In the genomic region with DNA sequence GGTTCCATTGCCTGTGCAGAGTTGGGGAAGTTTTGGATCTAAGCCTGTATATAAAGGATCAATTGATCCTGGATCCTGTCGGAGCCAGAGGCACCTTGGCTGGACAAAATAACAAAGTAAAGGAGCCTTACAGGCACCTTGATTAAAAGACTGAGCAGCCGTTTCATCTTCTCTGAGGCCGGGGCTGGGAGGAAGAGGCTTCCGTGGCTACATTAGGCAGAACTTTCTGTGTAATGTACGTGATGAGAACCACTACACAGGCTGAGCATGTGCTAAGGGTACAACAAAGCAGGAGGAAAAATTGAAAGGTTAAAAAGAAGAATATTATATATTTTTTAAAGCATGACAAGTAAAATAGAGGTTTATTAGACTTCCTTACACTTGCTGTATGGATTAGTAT, we compare ENCODE assay signal across 11 cellular contexts. TPM values are rescaled to one million over a fixed set of nuclear protein-coding genes. Genes with fewer than 3 reads are reported as not detected.
DNase-seq lines count a peak whose midpoint lies in the region; ATAC-seq lines count a peak whose summit lies in the region.
"Had no signal": no experiment of that assay in that cellular context is flagged by ENCODE, and none has a peak within 500 bp of the region (broad histone marks: within the 10 kb centered on the region; RNA-seq: fewer than 3 reads in every experiment).

No MANE protein-coding gene starts in this region.

- DNase-seq in T-helper 1 cell, result no peak
- no peak for DNase-seq in activated naive CD4-positive, alpha-beta T cell treated with anti-CD3 and anti-CD28 coated beads, Interleukin-2, amount 50 U/mL, for 72 hours (ENCODE audit: low spot score in 2 of 2)
- DNase-seq in activated CD4-positive, alpha-beta memory T cell treated with anti-CD3 and anti-CD28 coated beads, Interleukin-2, amount 10 ng/mL, durations not matched to agents 7 days and 5 days, result no peak
- DNase-seq: Caco-2; CD8-positive, alpha-beta T cell; DMS53 had no signal

- peaks cover 10% of the 10 kb centered on the region for H3K36me3 Mint-ChIP-seq in T-helper 1 cell treated with Interleukin-12 subunit alpha and Interleukin-12 subunit beta and Interleukin-4 antibody, amounts not matched to agents 30 μg/mL and 1 μg/mL, for 36 hours (ENCODE audit: low read depth)
- no peaks in the 10 kb centered on the region for H3K36me3 Mint-ChIP-seq in activated naive CD4-positive, alpha-beta T cell treated with anti-CD3 and anti-CD28 coated beads, Interleukin-2, amount 50 U/mL, for 24 hours
- peaks cover 0 to 8% of the 10 kb centered on the region in 2 donors for H3K36me3 Mint-ChIP-seq in activated naive CD4-positive, alpha-beta T cell treated with anti-CD3 and anti-CD28 coated beads, Interleukin-2, amount 50 U/mL, for 72 hours
- peaks cover 2% of the 10 kb centered on the region for H3K36me3 Mint-ChIP-seq in activated naive CD8-positive, alpha-beta T cell
- no peaks in the 10 kb centered on the region for H3K36me3 Mint-ChIP-seq in activated CD4-positive, alpha-beta memory T cell treated with anti-CD3 and anti-CD28 coated beads, Interleukin-2, amount 10 ng/mL, durations not matched to agents 7 days and 5 days (ENCODE audit: low read depth)
- H3K36me3 Mint-ChIP-seq in stimulated activated memory B cell treated with anti-CD40 and anti-IgM and Interleukin-4, amounts not matched to agents 10 μg/mL and 1 μg/mL and 100 μg/mL, for 72 hours, result no peaks in the 10 kb centered on the region
- H3K36me3 Mint-ChIP-seq: CD8-positive, alpha-beta T cell had no signal

- H3K27ac Mint-ChIP-seq in T-helper 1 cell treated with Interleukin-12 subunit alpha and Interleukin-12 subunit beta and Interleukin-4 antibody, amounts not matched to agents 30 μg/mL and 1 μg/mL, for 36 hours, result peak overlapping the region; percentile 1
- peak overlapping the region; percentile 24 for H3K27ac Mint-ChIP-seq in activated naive CD4-positive, alpha-beta T cell treated with anti-CD3 and anti-CD28 coated beads, Interleukin-2, amount 50 U/mL, for 24 hours
- H3K27ac Mint-ChIP-seq in activated naive CD4-positive, alpha-beta T cell treated with anti-CD3 and anti-CD28 coated beads, Interleukin-2, amount 50 U/mL, for 72 hours, result no peak overlapping the region
- H3K27ac Mint-ChIP-seq in activated naive CD8-positive, alpha-beta T cell, result peak overlapping the region; percentile 37
- H3K27ac Mint-ChIP-seq in activated CD4-positive, alpha-beta memory T cell treated with anti-CD3 and anti-CD28 coated beads, Interleukin-2, amount 10 ng/mL, durations not matched to agents 7 days and 5 days, result no peak overlapping the region
- H3K27ac Mint-ChIP-seq in stimulated activated memory B cell treated with anti-CD40 and anti-IgM and Interleukin-4, amounts not matched to agents 10 μg/mL and 1 μg/mL and 100 μg/mL, for 72 hours, result no peak overlapping the region
- H3K27ac Mint-ChIP-seq: CD8-positive, alpha-beta T cell had no signal

- peaks cover 3% of the 10 kb centered on the region for H3K9me3 Mint-ChIP-seq in T-helper 1 cell treated with Interleukin-12 subunit alpha and Interleukin-12 subunit beta and Interleukin-4 antibody, amounts not matched to agents 30 μg/mL and 1 μg/mL, for 36 hours
- H3K9me3 Mint-ChIP-seq in activated naive CD4-positive, alpha-beta T cell treated with anti-CD3 and anti-CD28 coated beads, Interleukin-2, amount 50 U/mL, for 24 hours, result no peaks in the 10 kb centered on the region
- peaks cover 0 to 5% of the 10 kb centered on the region in 2 donors for H3K9me3 Mint-ChIP-seq in activated naive CD4-positive, alpha-beta T cell treated with anti-CD3 and anti-CD28 coated beads, Interleukin-2, amount 50 U/mL, for 72 hours
- H3K9me3 Mint-ChIP-seq in activated naive CD8-positive, alpha-beta T cell (ENCODE audit: low read depth), result no peaks in the 10 kb centered on the region
- H3K9me3 Mint-ChIP-seq in activated CD4-positive, alpha-beta memory T cell treated with anti-CD3 and anti-CD28 coated beads, Interleukin-2, amount 10 ng/mL, durations not matched to agents 7 days and 5 days, result peaks cover 3% of the 10 kb centered on the region
- H3K9me3 Mint-ChIP-seq in stimulated activated memory B cell treated with anti-CD40 and anti-IgM and Interleukin-4, amounts not matched to agents 10 μg/mL and 1 μg/mL and 100 μg/mL, for 72 hours, result no peaks in the 10 kb centered on the region
- H3K9me3 Mint-ChIP-seq: CD14-positive monocyte; CD8-positive, alpha-beta T cell had no signal

- peaks cover 4% of the 10 kb centered on the region for H3K4me1 Mint-ChIP-seq in T-helper 1 cell treated with Interleukin-12 subunit alpha and Interleukin-12 subunit beta and Interleukin-4 antibody, amounts not matched to agents 30 μg/mL and 1 μg/mL, for 36 hours (ENCODE audit: low read depth)
- H3K4me1 Mint-ChIP-seq in activated naive CD4-positive, alpha-beta T cell treated with anti-CD3 and anti-CD28 coated beads, Interleukin-2, amount 50 U/mL, for 24 hours, result peaks cover 4% of the 10 kb centered on the region
- peaks cover 4% of the 10 kb centered on the region for H3K4me1 Mint-ChIP-seq in activated naive CD8-positive, alpha-beta T cell (ENCODE audit: low read depth)
- no peaks in the 10 kb centered on the region for H3K4me1 Mint-ChIP-seq in activated CD4-positive, alpha-beta memory T cell treated with anti-CD3 and anti-CD28 coated beads, Interleukin-2, amount 10 ng/mL, durations not matched to agents 7 days and 5 days
- H3K4me1 Mint-ChIP-seq in stimulated activated memory B cell treated with anti-CD40 and anti-IgM and Interleukin-4, amounts not matched to agents 10 μg/mL and 1 μg/mL and 100 μg/mL, for 72 hours, result no peaks in the 10 kb centered on the region
- H3K4me1 Mint-ChIP-seq: CD14-positive monocyte had no signal

- POLR2A ChIA-PET in activated CD4-positive, alpha-beta memory T cell treated with anti-CD3 and anti-CD28 coated beads, Interleukin-2, amount 10 ng/mL, durations not matched to agents 7 days and 5 days (lab: Charles Lee), result no interaction called here

- H3K27me3 Mint-ChIP-seq in T-helper 1 cell treated with Interleukin-12 subunit alpha and Interleukin-12 subunit beta and Interleukin-4 antibody, amounts not matched to agents 30 μg/mL and 1 μg/mL, for 36 hours (ENCODE audit: low read depth), result no peaks in the 10 kb centered on the region
- H3K27me3 Mint-ChIP-seq in activated naive CD4-positive, alpha-beta T cell treated with anti-CD3 and anti-CD28 coated beads, Interleukin-2, amount 50 U/mL, for 24 hours, result no peaks in the 10 kb centered on the region
- H3K27me3 Mint-ChIP-seq in activated naive CD8-positive, alpha-beta T cell, result no peaks in the 10 kb centered on the region
- peaks cover 5% of the 10 kb centered on the region for H3K27me3 Mint-ChIP-seq in activated CD4-positive, alpha-beta memory T cell treated with anti-CD3 and anti-CD28 coated beads, Interleukin-2, amount 10 ng/mL, durations not matched to agents 7 days and 5 days
- no peaks in the 10 kb centered on the region for H3K27me3 Mint-ChIP-seq in stimulated activated memory B cell treated with anti-CD40 and anti-IgM and Interleukin-4, amounts not matched to agents 10 μg/mL and 1 μg/mL and 100 μg/mL, for 72 hours

- H3K4me3 Mint-ChIP-seq in T-helper 1 cell treated with Interleukin-12 subunit alpha and Interleukin-12 subunit beta and Interleukin-4 antibody, amounts not matched to agents 30 μg/mL and 1 μg/mL, for 36 hours, result no peak overlapping the region
- H3K4me3 Mint-ChIP-seq in activated naive CD4-positive, alpha-beta T cell treated with anti-CD3 and anti-CD28 coated beads, Interleukin-2, amount 50 U/mL, for 24 hours, result no peak overlapping the region
- no peak overlapping the region for H3K4me3 Mint-ChIP-seq in activated naive CD8-positive, alpha-beta T cell
- no peak overlapping the region for H3K4me3 Mint-ChIP-seq in activated CD4-positive, alpha-beta memory T cell treated with anti-CD3 and anti-CD28 coated beads, Interleukin-2, amount 10 ng/mL, durations not matched to agents 7 days and 5 days
- no peak overlapping the region for H3K4me3 Mint-ChIP-seq in stimulated activated memory B cell treated with anti-CD40 and anti-IgM and Interleukin-4, amounts not matched to agents 10 μg/mL and 1 μg/mL and 100 μg/mL, for 72 hours
- H3K4me3 Mint-ChIP-seq: CD14-positive monocyte; CD8-positive, alpha-beta T cell had no signal

- ATAC-seq in activated naive CD4-positive, alpha-beta T cell treated with anti-CD3 and anti-CD28 coated beads, Interleukin-2, amount 50 U/mL, for 72 hours, result no peak
- no peak for ATAC-seq in stimulated activated memory B cell treated with anti-CD40 and anti-IgM and Interleukin-4, amounts not matched to agents 10 μg/mL and 1 μg/mL and 100 μg/mL, for 72 hours
- ATAC-seq: CD8-positive, alpha-beta T cell had no signal

- CTCF ChIA-PET in activated CD4-positive, alpha-beta memory T cell treated with anti-CD3 and anti-CD28 coated beads, Interleukin-2, amount 10 ng/mL, durations not matched to agents 7 days and 5 days (lab: Charles Lee), result no interaction called here

RNA-seq across cellular contexts. Expression of a gene that starts 37.0 kb away (rescaled TPM):
- total RNA-seq in activated naive CD4-positive, alpha-beta T cell treated with anti-CD3 and anti-CD28 coated beads, Interleukin-2, amount 50 U/mL, for 72 hours, result under 1 TPM in 1 of 2 donors, not detected in 1; 0.89 TPM
- total RNA-seq in activated CD4-positive, alpha-beta memory T cell treated with anti-CD3 and anti-CD28 coated beads, Interleukin-2, amount 10 ng/mL, durations not matched to agents 7 days and 5 days, result under 1 TPM; 0.15 to 0.28 TPM
- total RNA-seq: Caco-2; CD8-positive, alpha-beta T cell had no signal

Comparison
In these comparisons a context has a peak if more than half of its experiments do, and no peak if none do; other contexts are left out.
1. H3K27ac Mint-ChIP-seq: peak in T-helper 1 cell treated with Interleukin-12 subunit alpha and Interleukin-12 subunit beta and Interleukin-4 antibody, amounts not matched to agents 30 μg/mL and 1 μg/mL, for 36 hours (single experiment), activated naive CD4-positive, alpha-beta T cell treated with anti-CD3 and anti-CD28 coated beads, Interleukin-2, amount 50 U/mL, for 24 hours (single experiment) and activated naive CD8-positive, alpha-beta T cell (single experiment); none in activated naive CD4-positive, alpha-beta T cell treated with anti-CD3 and anti-CD28 coated beads, Interleukin-2, amount 50 U/mL, for 72 hours (0 of 2), activated CD4-positive, alpha-beta memory T cell treated with anti-CD3 and anti-CD28 coated beads, Interleukin-2, amount 10 ng/mL, durations not matched to agents 7 days and 5 days (single experiment) and stimulated activated memory B cell treated with anti-CD40 and anti-IgM and Interleukin-4, amounts not matched to agents 10 μg/mL and 1 μg/mL and 100 μg/mL, for 72 hours (single experiment).